ENCODE assay signal across 8 cellular contexts in the genomic region with DNA sequence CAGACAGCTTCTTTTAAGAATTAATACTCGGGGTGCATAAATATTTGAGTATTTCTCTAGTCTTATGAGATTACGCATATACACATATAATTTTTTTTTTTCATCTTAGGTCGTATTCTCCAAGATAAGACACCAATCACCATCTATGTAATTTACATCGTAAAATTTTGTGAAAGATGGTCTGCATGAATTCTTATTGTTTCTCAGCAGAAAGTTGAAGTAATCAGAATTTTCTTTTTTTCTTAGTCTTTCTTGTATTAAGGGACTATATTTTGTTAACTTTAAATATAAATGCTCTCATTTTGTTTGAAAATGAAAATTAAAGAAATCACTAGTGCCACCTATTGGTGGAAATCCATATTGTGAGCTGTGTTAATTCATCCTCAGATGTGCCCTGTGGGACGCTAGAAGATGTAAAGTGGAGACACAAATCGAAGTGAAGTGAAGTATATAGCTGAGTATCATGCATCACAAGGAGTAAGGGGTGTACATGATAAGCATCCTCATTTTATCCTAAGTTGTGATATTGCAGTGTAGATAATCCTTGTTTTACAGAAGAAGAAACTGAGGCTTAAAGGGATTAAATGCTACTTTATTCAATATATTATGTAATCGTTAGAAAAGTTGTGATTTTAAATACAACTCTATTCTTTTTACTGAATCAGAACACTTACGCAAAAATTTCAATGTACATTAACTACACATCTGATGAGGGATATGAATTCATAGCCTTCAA.
DNase-seq lines count a peak whose midpoint lies in the region; ATAC-seq, FAIRE-seq and TF ChIP-seq lines count a peak whose summit lies in the region.

No MANE protein-coding gene starts in this region.

- TF ChIP-seq CTCF in type B pancreatic cell (conservative IDR thresholded peaks at IDR 0.05), result peak; percentile 87

- peak; percentile 59 for FAIRE-seq in frontal cortex (lab: Jason Lieb, UNC)

- H3K4me3 Mint-ChIP-seq in type B pancreatic cell, result no peak overlapping the region

- H3K27ac Mint-ChIP-seq in type B pancreatic cell, result no peak overlapping the region

- DNase-seq in CD1c-positive myeloid dendritic cell (ENCODE audit: extremely low spot score), result peak; percentile 48
- DNase-seq in H4 (ENCODE audit: low spot score), result peak; percentile 24
- peak; percentile 22 for DNase-seq in SHP77 treated with DMSO at 0.1 percent for 48 hours (lab: John Stamatoyannopoulos, UW)
- DNase-seq in frontal cortex (ENCODE audit: low spot score in 2 of 2), result peak in 1 of 2 donors; percentile 3
- DNase-seq in type B pancreatic cell (ENCODE audit: extremely low spot score, unreplicated experiment), result no peak
- DNase-seq in GM19238 (ENCODE audit: insufficient read length, low spot score), result no peak

- no peaks in the 10 kb centered on the region for H3K27me3 Mint-ChIP-seq in type B pancreatic cell

- H3K9me3 Mint-ChIP-seq in type B pancreatic cell, result no peaks in the 10 kb centered on the region

- H3K36me3 Mint-ChIP-seq in type B pancreatic cell, result no peaks in the 10 kb centered on the region

- no peaks in the 10 kb centered on the region for H3K4me1 Mint-ChIP-seq in type B pancreatic cell (ENCODE audit: unreplicated experiment)

- ATAC-seq in GM21390 (IDR thresholded peaks at IDR 0.05; ENCODE audit: unreplicated experiment) (no peak), HG02870 (IDR thresholded peaks at IDR 0.05; ENCODE audit: unreplicated experiment) (no peak)

Comparison
In these comparisons a context has a peak if more than half of its experiments do, and no peak if none do; other contexts are left out.
1. DNase-seq: peak in CD1c-positive myeloid dendritic cell (single experiment), H4 (single experiment) and SHP77 treated with DMSO at 0.1 percent for 48 hours (single experiment); none in type B pancreatic cell (single experiment) and GM19238 (single experiment).